ENCODE assay signal across 31 cellular contexts in the genomic region with DNA sequence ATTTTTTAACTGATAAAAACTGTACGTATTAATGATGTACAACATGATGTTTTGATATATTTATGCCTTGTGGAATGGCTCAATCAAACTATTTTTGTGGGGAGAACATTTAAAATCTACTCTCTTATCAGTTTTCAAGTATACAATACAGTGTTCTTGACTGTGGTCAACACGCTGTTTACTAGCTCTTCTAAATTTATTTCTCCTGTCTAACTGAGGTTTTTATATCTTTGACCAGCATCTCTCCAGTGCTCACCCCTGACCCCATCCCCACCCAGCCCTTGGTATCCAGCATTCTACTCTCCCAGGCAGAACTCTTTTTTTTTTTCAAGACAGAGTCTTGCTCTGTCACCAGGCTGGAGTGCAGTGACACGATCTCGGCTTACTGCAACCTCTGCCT.
DNase-seq lines count a peak whose midpoint lies in the region; FAIRE-seq lines count a peak whose summit lies in the region.
"Had no signal": no experiment of that assay in that cellular context is flagged by ENCODE, and none has a peak within 500 bp of the region (broad histone marks: within the 10 kb centered on the region; RNA-seq: fewer than 3 reads in every experiment).

No MANE protein-coding gene starts in this region.

- H3K14ac ChIP-seq in mesenchymal stem cell (ENCODE audit: low read length in 2 of 2) = no peak overlapping the region

- H2BK15ac ChIP-seq in mesenchymal stem cell (ENCODE audit: low read depth, poor library complexity, severe bottlenecking) = no peak overlapping the region

- H3K4me2 ChIP-seq in mesenchymal stem cell (ENCODE audit: low read length, poor library complexity, severe bottlenecking) = no peak overlapping the region
- H3K4me2 ChIP-seq: A549; BLaER1; BLaER1 treated with 17β-estradiol and CSF1 and Interleukin-3, amounts not matched to agents 10 nM and 100 nM had no signal

- H3K79me1 ChIP-seq in mesenchymal stem cell (replicated peaks; ENCODE audit: low read length, poor library complexity, severe bottlenecking) = no peaks in the 10 kb centered on the region

- H3K9me3 ChIP-seq in mesenchymal stem cell (ENCODE audit: control insufficient read depth, low read length) (peaks cover 3% of the 10 kb centered on the region), small intestine (ENCODE audit: control insufficient read depth, low read depth) (no peaks in the 10 kb centered on the region)
- H3K9me3 ChIP-seq: A549, BE2C had no signal

- H2BK12ac ChIP-seq in mesenchymal stem cell (ENCODE audit: low read length in 2 of 2) = no peak overlapping the region

- no peak for FAIRE-seq in small intestine (lab: Jason Lieb, UNC)
- FAIRE-seq: A204.1, A549, D721Med had no signal

- H4K91ac ChIP-seq in mesenchymal stem cell (ENCODE audit: low read length) = no peak overlapping the region

- no peak overlapping the region for H3K4ac ChIP-seq in mesenchymal stem cell (ENCODE audit: low read depth in 1 of 2, low read length in 2 of 2)

- no peak overlapping the region for H3K27ac ChIP-seq in mesenchymal stem cell (ENCODE audit: low read length, poor library complexity, severe bottlenecking)
- H3K27ac ChIP-seq in small intestine (ENCODE audit: low read depth in 1 of 2, low read length in 1 of 2) = no peak overlapping the region
- H3K27ac ChIP-seq: 22Rv1; A549; BLaER1; BLaER1 treated with 17β-estradiol and CSF1 and Interleukin-3, amounts not matched to agents 10 nM and 100 nM; C4-2B had no signal

- 70% methylated on average over 3 of the region's 4 CpGs for WGBS in mesenchymal stem cell
- 86 to 91% (median 88%) methylated on average over 4 of the region's 4 CpGs for WGBS in small intestine, 3 donors

- H3K4me1 ChIP-seq in mesenchymal stem cell (ENCODE audit: control insufficient read depth, insufficient read depth, low read depth, low read length) (peaks cover 2% of the 10 kb centered on the region), small intestine (ENCODE audit: control insufficient read depth in 2 of 2, insufficient read depth in 1 of 2, low read depth in 1 of 2, low read length in 1 of 2) (no peaks in the 10 kb centered on the region)
- H3K4me1 ChIP-seq: A549; BE2C; BLaER1; BLaER1 treated with 17β-estradiol and CSF1 and Interleukin-3, amounts not matched to agents 10 nM and 100 nM had no signal

- H3K18ac ChIP-seq in mesenchymal stem cell (ENCODE audit: low read depth in 1 of 2, low read length in 2 of 2) = no peak overlapping the region

- no peak overlapping the region for H3K23ac ChIP-seq in mesenchymal stem cell (ENCODE audit: low read length in 2 of 2)

- no peak overlapping the region for H3K9ac ChIP-seq in mesenchymal stem cell (ENCODE audit: low read length)
- H3K9ac ChIP-seq: BLaER1; BLaER1 treated with 17β-estradiol and CSF1 and Interleukin-3, amounts not matched to agents 10 nM and 100 nM had no signal

- H2AK5ac ChIP-seq in mesenchymal stem cell (ENCODE audit: low read length, severe bottlenecking) = no peak overlapping the region

- DNase-seq in amniotic epithelial cell (ENCODE audit: low read depth) (peak; percentile 63), mesenchymal stem cell (peak; percentile 53), KG1 (lab: John Stamatoyannopoulos, UW) (no peak), small intestine (no peak)
- DNase-seq: 8988T; ACHN; AML-193; BE2C; C1 segment of cervical spinal cord; Caco-2; Calu3; CD4-positive, alpha-beta memory T cell; CD4-positive, alpha-beta T cell; CD4-positive, CD25-positive, alpha-beta regulatory T cell; CD8-positive, alpha-beta memory T cell; CD8-positive, alpha-beta T cell; COR-L47; DMS 273 treated with DMSO at 0.1 percent for 48 hours; DMS153; DMS53; DMS79; DMS79 treated with DMSO at 0.1 percent for 48 hours; DND-41; EL had no signal

- H4K8ac ChIP-seq in mesenchymal stem cell (ENCODE audit: low read length) = no peak overlapping the region

- H3K27me3 ChIP-seq in mesenchymal stem cell (ENCODE audit: control insufficient read depth in 1 of 2, insufficient read depth in 1 of 2, low read length in 2 of 2) = no peaks in the 10 kb centered on the region
- no peaks in the 10 kb centered on the region for H3K27me3 ChIP-seq in small intestine (ENCODE audit: control insufficient read depth in 2 of 2, insufficient read depth in 2 of 2, low read length in 2 of 2)
- H3K27me3 ChIP-seq: BE2C; BLaER1; BLaER1 treated with 17β-estradiol and CSF1 and Interleukin-3, amounts not matched to agents 10 nM and 100 nM had no signal

- H3K4me3 ChIP-seq in mesenchymal stem cell (ENCODE audit: insufficient read depth in 1 of 2, low read depth in 1 of 2, low read length in 2 of 2) (no peak overlapping the region), small intestine (ENCODE audit: low read depth in 1 of 2, low read length in 2 of 2) (no peak overlapping the region)
- H3K4me3 ChIP-seq: A549; BLaER1; BLaER1 treated with 17β-estradiol and CSF1 and Interleukin-3, amounts not matched to agents 10 nM and 100 nM had no signal

- no peak overlapping the region for H2AFZ ChIP-seq in mesenchymal stem cell (ENCODE audit: low read depth, low read length)

- H2BK5ac ChIP-seq in mesenchymal stem cell (ENCODE audit: low read depth, low read length, poor library complexity, severe bottlenecking) = no peak overlapping the region

- H3K36me3 ChIP-seq in mesenchymal stem cell (ENCODE audit: control insufficient read depth in 1 of 2, insufficient read depth in 2 of 2, low read depth in 1 of 2, low read length in 2 of 2) (no peaks in the 10 kb centered on the region), small intestine (ENCODE audit: control insufficient read depth in 2 of 2, insufficient read depth in 2 of 2, low read length in 2 of 2) (no peaks in the 10 kb centered on the region)
- H3K36me3 ChIP-seq: BE2C; BLaER1; BLaER1 treated with 17β-estradiol and CSF1 and Interleukin-3, amounts not matched to agents 10 nM and 100 nM had no signal

- H2BK120ac ChIP-seq in mesenchymal stem cell (ENCODE audit: low read depth, low read length) = no peak overlapping the region

Comparison
In these comparisons a context has a peak if more than half of its experiments do, and no peak if none do; other contexts are left out.
1. DNase-seq: peak in amniotic epithelial cell (single experiment) and mesenchymal stem cell (single experiment); none in KG1 (single experiment) and small intestine (single experiment).